30 cellular contexts compared by ENCODE assay signal in genomic region chr1:6988796-6989195, GRCh38.
"Had no signal": no experiment of that assay in that cellular context is flagged by ENCODE, and none has a peak within 500 bp of the region (broad histone marks: within the 10 kb centered on the region; RNA-seq: fewer than 3 reads in every experiment).

No MANE protein-coding gene starts in this region.

- H3K27me3 ChIP-seq: gastrocnemius medialis, heart left ventricle had no signal

- H3K4me1 ChIP-seq: body of pancreas, esophagus muscularis mucosa, heart left ventricle had no signal

- DNase-seq: activated CD4-positive, alpha-beta memory T cell treated with anti-CD3 and anti-CD28 coated beads, Interleukin-2, amount 10 ng/mL, durations not matched to agents 7 days and 5 days; activated CD4-positive, alpha-beta T cell treated with anti-CD3 and anti-CD28 coated beads for 1 hour; activated CD4-positive, alpha-beta T cell treated with anti-CD3 and anti-CD28 coated beads for 4 hours; activated CD4-positive, alpha-beta T cell treated with anti-CD3 and anti-CD28 coated beads, Interleukin-2, amount 10 ng/mL, durations not matched to agents 7 days and 5 days; activated CD4-positive, alpha-beta T cell treated with anti-CD3 and anti-CD28 coated beads, Interleukin-2, amount 50 U/mL, for 4 hours; activated CD4-positive, CD25-positive, alpha-beta regulatory T cell; activated CD8-positive, alpha-beta memory T cell treated with anti-CD3 and anti-CD28 coated beads, Interleukin-2, amount 50 U/mL, for 48 hours; activated effector memory CD4-positive, alpha-beta T cell treated with Interleukin-2 at 50 U/mL for 16 hours; activated gamma-delta T cell treated with Interleukin-2 at 50 U/mL for 16 hours; activated naive CD4-positive, alpha-beta T cell treated with anti-CD3 and anti-CD28 coated beads, Interleukin-2, amount 50 U/mL, for 16 hours; activated naive CD4-positive, alpha-beta T cell treated with Interleukin-2 at 50 U/mL for 16 hours; activated T-cell treated with anti-CD3 and anti-CD28 coated beads for 4 hours; activated T-cell treated with anti-CD3 and anti-CD28 coated beads, Interleukin-2, amount 50 U/mL, for 24 hours; amniotic stem cell; anterior cingulate cortex; body of pancreas; caudate nucleus; cortex of kidney; dermis blood vessel endothelial cell; effector CD4-positive, alpha-beta T cell; effector memory CD8-positive, alpha-beta T cell; erythroblast; foreskin keratinocyte; gastrocnemius medialis; glutamatergic neuron; heart left ventricle; T-helper 2 cell had no signal

- ATAC-seq: activated T-helper 17 cell treated with anti-CD3 and anti-CD28 coated beads, Interleukin-2, amount 50 U/mL, for 72 hours; body of pancreas; effector memory CD8-positive, alpha-beta T cell; foreskin keratinocyte; gastrocnemius medialis; heart left ventricle had no signal

- H3K27ac ChIP-seq: body of pancreas, esophagus muscularis mucosa, foreskin keratinocyte, gastrocnemius medialis, heart left ventricle had no signal

- H3K4me3 ChIP-seq: body of pancreas, esophagus muscularis mucosa, gastrocnemius medialis, heart left ventricle had no signal

- H3K36me3 ChIP-seq: esophagus muscularis mucosa, gastrocnemius medialis, heart left ventricle had no signal

- FAIRE-seq: colon had no signal

- H3K9me3 ChIP-seq: body of pancreas, gastrocnemius medialis had no signal
